Comparison of ENCODE assay signal across 10 cellular contexts in the genomic region with DNA sequence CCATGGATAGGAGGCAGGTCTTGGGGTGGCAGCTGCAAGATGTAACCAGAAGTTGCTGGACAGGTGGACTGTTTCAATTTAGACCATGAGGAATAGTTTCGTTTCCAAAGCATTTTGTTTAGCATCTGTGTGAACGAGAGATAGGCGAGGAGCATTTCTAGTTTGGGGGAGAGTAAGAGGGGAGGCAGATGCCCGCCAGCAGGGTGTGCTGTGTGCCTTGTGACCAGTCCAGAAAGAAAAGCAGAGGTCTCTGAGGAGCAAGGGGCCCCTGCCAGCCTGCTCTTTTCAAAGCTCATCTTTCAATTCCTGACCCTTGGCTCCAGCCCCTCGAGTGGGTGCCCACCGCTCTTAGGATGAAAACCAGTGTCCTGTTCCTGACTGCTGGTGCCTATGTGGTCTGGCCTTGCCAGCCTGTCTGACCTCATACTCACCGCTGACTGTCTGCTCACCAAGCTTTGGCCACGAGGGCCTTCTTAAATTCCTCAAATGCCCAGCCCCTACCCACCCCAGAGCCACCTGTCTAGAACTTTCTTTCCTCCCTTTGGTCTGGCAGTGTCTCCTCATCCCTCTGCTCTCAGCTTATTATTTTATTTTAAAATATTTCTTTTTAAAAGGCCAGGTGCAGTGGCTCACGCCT. TPM values are rescaled to one million over a fixed set of nuclear protein-coding genes. Genes with fewer than 3 reads are reported as not detected.
DNase-seq lines count a peak whose midpoint lies in the region; ATAC-seq and TF ChIP-seq lines count a peak whose summit lies in the region.
"Had no signal": no experiment of that assay in that cellular context is flagged by ENCODE, and none has a peak within 500 bp of the region (broad histone marks: within the 10 kb centered on the region; RNA-seq: fewer than 3 reads in every experiment).

No MANE protein-coding gene starts in this region.

- no peak for DNase-seq in AG09319 (ENCODE audit: extremely low read depth, low read depth)
- DNase-seq in GM13977 (ENCODE audit: low spot score) = no peak
- DNase-seq in RPMI7951 (ENCODE audit: low read depth) = peak; percentile 49
- peak; percentile 34 for DNase-seq in fibroblast of pulmonary artery (ENCODE audit: low read depth)
- no peak for DNase-seq in activated CD8-positive, alpha-beta memory T cell treated with anti-CD3 and anti-CD28 coated beads for 24 hours
- DNase-seq in stimulated activated CD4-positive, alpha-beta T cell treated with anti-CD3 and anti-CD28 coated beads, Interleukin-12 subunit alpha, Interleukin-12 subunit beta, amount 100 ng/mL, for 4 hours = no peak
- no peak for DNase-seq in C1 segment of cervical spinal cord (lab: John Stamatoyannopoulos, UW)
- DNase-seq: activated gamma-delta T cell; stimulated activated naive CD4-positive, alpha-beta T cell treated with Interleukin-2 at 50 U/mL for 16 hours had no signal

- peak; percentile 58 for TF ChIP-seq CTCF in AG09319 (IDR thresholded peaks at IDR 0.05; ENCODE audit: low read depth, low read length)
- TF ChIP-seq CTCF in GM13977 (IDR thresholded peaks at IDR 0.05; ENCODE audit: extremely low read depth, insufficient read depth, missing control alignments) = peak; percentile 58
- TF ChIP-seq CTCF in fibroblast of pulmonary artery (IDR thresholded peaks at IDR 0.05; ENCODE audit: low read length, missing control alignments) = peak; percentile 53

- H3K4me3 ChIP-seq in fibroblast of pulmonary artery (replicated peaks; ENCODE audit: low read depth, low read length) = no peak overlapping the region

- in situ Hi-C loops in GM13977 (cut with MboI; ENCODE audit: low pct_unique_long_range_greater_than_20kb, low sequenced_read_pairs, unreplicated experiment) = no loop called here

- ATAC-seq in GM21619 (IDR thresholded peaks at IDR 0.05; ENCODE audit: unreplicated experiment) = no peak

RNA-seq across cellular contexts. Expression of gene SERINC2, which starts 8.5 kb away (rescaled TPM):
- total RNA-seq in RPMI7951 (2014; rRNA removed; shearing (Covaris generic)) = 194 and 269 TPM in 2 replicates

RNA-seq across cellular contexts. Expression of gene FABP3, which starts 48.6 kb away (rescaled TPM):
- total RNA-seq in RPMI7951 (2014; rRNA removed; shearing (Covaris generic)) = 6.6 and 11.8 TPM in 2 replicates

Comparison
In these comparisons a context has a peak if more than half of its experiments do, and no peak if none do; other contexts are left out.
1. DNase-seq: peak in RPMI7951 (single experiment) and fibroblast of pulmonary artery (single experiment); none in AG09319 (single experiment), GM13977 (single experiment), activated CD8-positive, alpha-beta memory T cell treated with anti-CD3 and anti-CD28 coated beads for 24 hours (single experiment), stimulated activated CD4-positive, alpha-beta T cell treated with anti-CD3 and anti-CD28 coated beads, Interleukin-12 subunit alpha, Interleukin-12 subunit beta, amount 100 ng/mL, for 4 hours (single experiment) and C1 segment of cervical spinal cord (0 of 14).
2. Peak in every context shown above with its lines, with median percentiles within 50 percentile points of each other: CTCF ChIP-seq.